ENCODE assay signal across 15 cellular contexts in genomic region chr9:132908635-132909034, GRCh38.
"Had no signal": no experiment of that assay in that cellular context is flagged by ENCODE, and none has a peak within 500 bp of the region (broad histone marks: within the 10 kb centered on the region; RNA-seq: fewer than 3 reads in every experiment).

No MANE protein-coding gene starts in this region.

- H3K4me3 Mint-ChIP-seq: activated CD4-positive, alpha-beta T cell treated with anti-CD3 and anti-CD28 coated beads for 36 hours; nephron; stimulated activated memory B cell treated with anti-CD40 and anti-IgM and Interleukin-4, amounts not matched to agents 10 μg/mL and 1 μg/mL and 100 μg/mL, for 72 hours; type B pancreatic cell had no signal

- ATAC-seq: activated CD4-positive, alpha-beta T cell treated with anti-CD3 and anti-CD28 coated beads for 36 hours; psoas muscle; right lobe of liver; stimulated activated memory B cell treated with anti-CD40 and anti-IgM and Interleukin-4, amounts not matched to agents 10 μg/mL and 1 μg/mL and 100 μg/mL, for 72 hours had no signal

- DNase-seq: activated CD4-positive, alpha-beta T cell treated with anti-CD3 and anti-CD28 coated beads for 36 hours; amygdala; brain microvascular endothelial cell; glutamatergic neuron; occipital lobe; psoas muscle; right lobe of liver; SJCRH30; WERI-Rb-1 had no signal

- H3K9me3 Mint-ChIP-seq: activated naive CD4-positive, alpha-beta T cell treated with anti-CD3 and anti-CD28 coated beads, Interleukin-2, amount 50 U/mL, for 72 hours; nephron; stimulated activated memory B cell treated with anti-CD40 and anti-IgM and Interleukin-4, amounts not matched to agents 10 μg/mL and 1 μg/mL and 100 μg/mL, for 72 hours; type B pancreatic cell had no signal

- H3K4me3 ChIP-seq: esophagus muscularis mucosa, psoas muscle, right lobe of liver, SJCRH30, suprapubic skin had no signal

- H3K4me1 Mint-ChIP-seq: nephron; stimulated activated memory B cell treated with anti-CD40 and anti-IgM and Interleukin-4, amounts not matched to agents 10 μg/mL and 1 μg/mL and 100 μg/mL, for 72 hours had no signal

- H3K27ac Mint-ChIP-seq: activated CD4-positive, alpha-beta T cell treated with anti-CD3 and anti-CD28 coated beads for 36 hours; nephron; stimulated activated memory B cell treated with anti-CD40 and anti-IgM and Interleukin-4, amounts not matched to agents 10 μg/mL and 1 μg/mL and 100 μg/mL, for 72 hours; type B pancreatic cell had no signal
